ENCODE assay signal across 35 cellular contexts in the genomic region with DNA sequence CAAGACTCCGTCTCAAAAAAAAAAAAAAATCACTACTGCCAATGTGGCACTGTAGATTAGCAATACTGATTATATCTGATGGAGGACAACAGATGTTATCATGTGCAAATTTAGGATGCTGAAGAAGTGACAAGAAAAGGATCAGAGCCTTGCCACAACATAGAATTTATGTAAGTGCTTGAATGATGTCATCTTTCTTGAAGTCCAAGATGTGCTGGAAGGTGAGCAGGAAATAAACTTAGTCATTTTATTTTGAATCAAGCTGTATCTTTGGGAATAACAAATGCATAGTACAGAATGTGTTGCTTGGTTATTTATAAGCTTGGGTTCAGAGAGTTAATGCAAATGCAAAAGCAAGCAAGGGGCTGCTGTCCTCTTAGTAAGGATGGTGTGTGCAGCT. TPM values are rescaled to one million over a fixed set of nuclear protein-coding genes. Genes with fewer than 3 reads are reported as not detected.
"Had no signal": no experiment of that assay in that cellular context is flagged by ENCODE, and none has a peak within 500 bp of the region (broad histone marks: within the 10 kb centered on the region; RNA-seq: fewer than 3 reads in every experiment).

No MANE protein-coding gene starts in this region.

- H3K36me3 ChIP-seq: ascending aorta, breast epithelium, cardiac muscle cell, esophagus muscularis mucosa, gastrocnemius medialis had no signal

- H3K4me3 ChIP-seq: ascending aorta, breast epithelium, cardiac muscle cell, coronary artery, dorsolateral prefrontal cortex, esophagus muscularis mucosa, gastrocnemius medialis had no signal

- H3K27ac Mint-ChIP-seq: activated CD4-positive, alpha-beta memory T cell treated with anti-CD3 and anti-CD28 coated beads for 36 hours; activated CD4-positive, alpha-beta T cell treated with anti-CD3 and anti-CD28 coated beads for 36 hours; activated CD4-positive, alpha-beta T cell treated with anti-CD3 and anti-CD28 coated beads, Interleukin-2, amount 10 ng/mL, durations not matched to agents 24 days and 14 days; activated CD8-positive, alpha-beta memory T cell treated with anti-CD3 and anti-CD28 coated beads, Interleukin-2, amount 10 ng/mL, durations not matched to agents 7 days and 5 days; activated CD8-positive, alpha-beta T cell treated with anti-CD3 and anti-CD28 coated beads, Interleukin-2, amount 10 ng/mL, durations not matched to agents 7 days and 5 days; activated naive CD4-positive, alpha-beta T cell treated with anti-CD3 and anti-CD28 coated beads, Interleukin-2, amount 10 ng/mL, durations not matched to agents 7 days and 5 days; activated naive CD4-positive, alpha-beta T cell treated with anti-CD3 and anti-CD28 coated beads, Interleukin-2, amount 50 U/mL, for 72 hours; activated naive CD8-positive, alpha-beta T cell treated with anti-CD3 and anti-CD28 coated beads, Interleukin-2, amount 10 ng/mL, durations not matched to agents 7 days and 5 days; activated T-helper 1 cell treated with anti-CD3 and anti-CD28 coated beads, Interleukin-12 subunit alpha, Interleukin-12 subunit beta, Interleukin-2, Interleukin-4 antibody, amounts not matched to agents 30 ng/mL and 10 ng/mL and 1 ng/mL, durations not matched to agents 14 hours and 24 hours and 36 hours; brain; dendritic cell treated with granulocyte-macrophage colony-stimulating factor and Interleukin-4, amounts not matched to agents 40 ng/mL and 50 ng/mL, for 4 days; endodermal cell; T-helper 17 cell had no signal

- H3K4me3 Mint-ChIP-seq: activated CD4-positive, alpha-beta memory T cell treated with anti-CD3 and anti-CD28 coated beads for 36 hours; activated CD4-positive, alpha-beta T cell treated with anti-CD3 and anti-CD28 coated beads for 36 hours; activated CD4-positive, alpha-beta T cell treated with anti-CD3 and anti-CD28 coated beads, Interleukin-2, amount 10 ng/mL, durations not matched to agents 24 days and 14 days; activated CD8-positive, alpha-beta memory T cell treated with anti-CD3 and anti-CD28 coated beads, Interleukin-2, amount 10 ng/mL, durations not matched to agents 7 days and 5 days; activated CD8-positive, alpha-beta T cell treated with anti-CD3 and anti-CD28 coated beads, Interleukin-2, amount 10 ng/mL, durations not matched to agents 7 days and 5 days; activated naive CD4-positive, alpha-beta T cell treated with anti-CD3 and anti-CD28 coated beads, Interleukin-2, amount 10 ng/mL, durations not matched to agents 7 days and 5 days; activated naive CD8-positive, alpha-beta T cell treated with anti-CD3 and anti-CD28 coated beads, Interleukin-2, amount 10 ng/mL, durations not matched to agents 7 days and 5 days; activated T-helper 1 cell treated with anti-CD3 and anti-CD28 coated beads, Interleukin-12 subunit alpha, Interleukin-12 subunit beta, Interleukin-2, Interleukin-4 antibody, amounts not matched to agents 30 ng/mL and 10 ng/mL and 1 ng/mL, durations not matched to agents 14 hours and 24 hours and 36 hours; brain; dendritic cell treated with granulocyte-macrophage colony-stimulating factor and Interleukin-4, amounts not matched to agents 40 ng/mL and 50 ng/mL, for 4 days; endodermal cell; T-helper 17 cell had no signal

- H3K4me1 Mint-ChIP-seq: activated CD4-positive, alpha-beta T cell treated with anti-CD3 and anti-CD28 coated beads for 36 hours; activated naive CD8-positive, alpha-beta T cell treated with anti-CD3 and anti-CD28 coated beads, Interleukin-2, amount 10 ng/mL, durations not matched to agents 7 days and 5 days; T-helper 17 cell had no signal

- H3K9me3 ChIP-seq: ascending aorta, breast epithelium, esophagus muscularis mucosa, gastrocnemius medialis had no signal

- H3K4me1 ChIP-seq: foreskin keratinocyte had no signal

- H3K9me3 Mint-ChIP-seq: activated CD4-positive, alpha-beta memory T cell treated with anti-CD3 and anti-CD28 coated beads for 36 hours; activated CD4-positive, alpha-beta T cell treated with anti-CD3 and anti-CD28 coated beads, Interleukin-2, amount 10 ng/mL, durations not matched to agents 24 days and 14 days; activated naive CD4-positive, alpha-beta T cell treated with anti-CD3 and anti-CD28 coated beads, Interleukin-2, amount 10 ng/mL, durations not matched to agents 7 days and 5 days; activated naive CD4-positive, alpha-beta T cell treated with anti-CD3 and anti-CD28 coated beads, Interleukin-2, amount 50 U/mL, for 72 hours; activated naive CD8-positive, alpha-beta T cell treated with anti-CD3 and anti-CD28 coated beads, Interleukin-2, amount 10 ng/mL, durations not matched to agents 7 days and 5 days; activated T-helper 1 cell treated with anti-CD3 and anti-CD28 coated beads, Interleukin-12 subunit alpha, Interleukin-12 subunit beta, Interleukin-2, Interleukin-4 antibody, amounts not matched to agents 30 ng/mL and 10 ng/mL and 1 ng/mL, durations not matched to agents 14 hours and 24 hours and 36 hours; dendritic cell treated with granulocyte-macrophage colony-stimulating factor and Interleukin-4, amounts not matched to agents 40 ng/mL and 50 ng/mL, for 4 days; endodermal cell had no signal

- H3K36me3 Mint-ChIP-seq: activated CD4-positive, alpha-beta memory T cell treated with anti-CD3 and anti-CD28 coated beads for 36 hours; activated CD8-positive, alpha-beta memory T cell treated with anti-CD3 and anti-CD28 coated beads, Interleukin-2, amount 10 ng/mL, durations not matched to agents 7 days and 5 days; activated naive CD4-positive, alpha-beta T cell treated with anti-CD3 and anti-CD28 coated beads, Interleukin-2, amount 10 ng/mL, durations not matched to agents 7 days and 5 days; activated naive CD4-positive, alpha-beta T cell treated with anti-CD3 and anti-CD28 coated beads, Interleukin-2, amount 50 U/mL, for 72 hours; activated naive CD8-positive, alpha-beta T cell treated with anti-CD3 and anti-CD28 coated beads, Interleukin-2, amount 10 ng/mL, durations not matched to agents 7 days and 5 days; brain had no signal

- H3K27ac ChIP-seq: ascending aorta, breast epithelium, cardiac muscle cell, coronary artery, esophagus muscularis mucosa, foreskin keratinocyte, gastrocnemius medialis had no signal

- ATAC-seq: activated CD4-positive, alpha-beta T cell treated with anti-CD3 and anti-CD28 coated beads for 36 hours; activated CD8-positive, alpha-beta memory T cell treated with anti-CD3 and anti-CD28 coated beads, Interleukin-2, amount 10 ng/mL, durations not matched to agents 7 days and 5 days; activated CD8-positive, alpha-beta T cell treated with anti-CD3 and anti-CD28 coated beads, Interleukin-2, amount 10 ng/mL, durations not matched to agents 7 days and 5 days; activated naive CD4-positive, alpha-beta T cell treated with anti-CD3 and anti-CD28 coated beads, Interleukin-2, amount 50 U/mL, for 72 hours; foreskin keratinocyte; gastrocnemius medialis; T-helper 17 cell had no signal

- DNase-seq: activated CD4-positive, alpha-beta memory T cell treated with anti-CD3 and anti-CD28 coated beads for 36 hours; activated CD4-positive, alpha-beta T cell treated with anti-CD3 and anti-CD28 coated beads for 36 hours; activated CD4-positive, alpha-beta T cell treated with anti-CD3 and anti-CD28 coated beads, Interleukin-2, amount 10 ng/mL, durations not matched to agents 24 days and 14 days; activated CD4-positive, CD25-positive, alpha-beta regulatory T cell; activated CD4-positive, CD25-positive, alpha-beta regulatory T cell treated with anti-CD3 and anti-CD28 coated beads, Interleukin-2, amount 50 U/mL, for 72 hours; activated CD8-positive, alpha-beta memory T cell treated with anti-CD3 and anti-CD28 coated beads, Interleukin-2, amount 10 ng/mL, durations not matched to agents 7 days and 5 days; activated CD8-positive, alpha-beta memory T cell treated with anti-CD3 and anti-CD28 coated beads, Interleukin-2, amount 50 U/mL, for 4 hours; activated CD8-positive, alpha-beta T cell treated with anti-CD3 and anti-CD28 coated beads, Interleukin-2, amount 10 ng/mL, durations not matched to agents 7 days and 5 days; activated gamma-delta T cell; activated naive CD4-positive, alpha-beta T cell; activated naive CD4-positive, alpha-beta T cell treated with anti-CD3 and anti-CD28 coated beads, Interleukin-2, amount 10 ng/mL, durations not matched to agents 7 days and 5 days; activated naive CD8-positive, alpha-beta T cell treated with anti-CD3 and anti-CD28 coated beads, Interleukin-2, amount 10 ng/mL, durations not matched to agents 7 days and 5 days; activated T-cell treated with anti-CD3 and anti-CD28 coated beads, Interleukin-2, amount 50 U/mL, for 1 hour; activated T-cell treated with anti-CD3 and anti-CD28 coated beads, Interleukin-2, amount 50 U/mL, for 48 hours; central memory CD4-positive, alpha-beta T cell; cerebellar nuclear complex; effector memory CD4-positive, alpha-beta T cell; endodermal cell; erythroblast; foreskin keratinocyte; gastrocnemius medialis; glutamatergic neuron; T-helper 1 cell; T-helper 17 cell had no signal

RNA-seq across cellular contexts. Expression of gene IL12A, which starts 47.1 kb away (rescaled TPM):
- total RNA-seq: activated CD4-positive, alpha-beta memory T cell treated with anti-CD3 and anti-CD28 coated beads for 36 hours; activated CD4-positive, alpha-beta T cell treated with anti-CD3 and anti-CD28 coated beads for 36 hours; activated CD8-positive, alpha-beta memory T cell treated with anti-CD3 and anti-CD28 coated beads for 36 hours; activated CD8-positive, alpha-beta T cell treated with anti-CD3 and anti-CD28 coated beads, Interleukin-2, amount 10 ng/mL, durations not matched to agents 7 days and 5 days; activated naive CD4-positive, alpha-beta T cell treated with anti-CD3 and anti-CD28 coated beads, Interleukin-2, amount 50 U/mL, for 72 hours; ascending aorta; endodermal cell; gastrocnemius medialis had no signal
- polyA plus RNA-seq: cardiac muscle cell had no signal
